In the genomic region with DNA sequence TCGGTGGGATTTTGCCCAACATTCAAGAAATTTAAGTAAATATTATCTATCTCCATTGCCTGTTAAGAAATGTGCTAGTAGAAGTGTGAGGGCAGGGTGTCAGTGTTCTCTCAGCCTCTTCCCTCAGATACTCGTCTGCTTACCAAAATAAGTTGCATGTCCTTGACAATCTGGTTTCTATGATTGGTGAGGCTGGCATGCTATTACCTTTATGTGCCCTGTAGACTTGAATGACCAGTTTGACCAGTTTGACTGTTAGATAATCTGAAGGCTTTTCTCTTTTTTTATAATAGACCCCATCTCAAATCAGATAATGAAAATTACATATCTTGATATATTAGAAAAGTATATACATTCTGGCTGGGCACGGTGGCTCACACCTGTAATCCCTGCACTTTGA, we compare ENCODE assay signal across 21 cellular contexts. TPM values are rescaled to one million over a fixed set of nuclear protein-coding genes. Genes with fewer than 3 reads are reported as not detected.
DNase-seq lines count a peak whose midpoint lies in the region; ATAC-seq, FAIRE-seq and TF ChIP-seq lines count a peak whose summit lies in the region.
"Had no signal": no experiment of that assay in that cellular context is flagged by ENCODE, and none has a peak within 500 bp of the region (broad histone marks: within the 10 kb centered on the region; RNA-seq: fewer than 3 reads in every experiment).

No MANE protein-coding gene starts in this region.

- TF ChIP-seq CTCF in mammary epithelial cell (conservative IDR thresholded peaks at IDR 0.05 in 1 of 2, IDR thresholded peaks at IDR 0.05 in 1 of 2; ENCODE audit: extremely low read depth in 1 of 2, insufficient read depth in 1 of 2, low read depth in 1 of 2, low read length in 2 of 2) (no peak), MCF 10A (IDR thresholded peaks at IDR 0.05; ENCODE audit: unreplicated experiment) (no peak), bronchial epithelial cell (IDR thresholded peaks at IDR 0.05; ENCODE audit: insufficient read depth, low read length, severe bottlenecking) (no peak)

- H3K9ac ChIP-seq in mammary epithelial cell (ENCODE audit: insufficient read depth, low read length): no peak overlapping the region

- no peak for FAIRE-seq in bronchial epithelial cell (lab: Jason Lieb, UNC)
- FAIRE-seq: GM12891 had no signal

- peak; percentile 28 for DNase-seq in mammary epithelial cell
- DNase-seq in MCF 10A (ENCODE audit: unreplicated experiment): no peak
- peak; percentile 58 for DNase-seq in NCI-H510A (lab: John Stamatoyannopoulos, UW)
- peak; percentile 46 for DNase-seq in bronchial epithelial cell (ENCODE audit: low read depth)
- DNase-seq in NCI-H146 (lab: John Stamatoyannopoulos, UW): no peak
- DNase-seq in CD1c-positive myeloid dendritic cell (ENCODE audit: extremely low spot score): no peak
- DNase-seq: AML-193, COR-L47, DMS153, EL, HCEC 1CT, NCI-H1105, NCI-H1694, NCI-H446, NCI-H82, T-helper 17 cell had no signal

- H3K27ac Mint-ChIP-seq in MCF 10A (ENCODE audit: low read depth, unreplicated experiment): no peak overlapping the region
- H3K27ac Mint-ChIP-seq: GM23338, T-helper 17 cell had no signal

- CTCF ChIA-PET in mammary epithelial cell (lab: Charles Lee; ENCODE audit: low non-redundant PET) (no interaction called here), MCF 10A (lab: Yijun Ruan, JAX) (no interaction called here)

- no peaks in the 10 kb centered on the region for H3K9me3 Mint-ChIP-seq in MCF 10A (ENCODE audit: unreplicated experiment)
- H3K9me3 Mint-ChIP-seq: GM23338 had no signal

- intact Hi-C loops in mammary epithelial cell (cut with micrococcal nuclease): no loop called here
- intact Hi-C loops in MCF 10A (cut with micrococcal nuclease): no loop called here

- H3K27me3 ChIP-seq in mammary epithelial cell (ENCODE audit: insufficient read depth, low read length) (no peaks in the 10 kb centered on the region), bronchial epithelial cell (ENCODE audit: control insufficient read depth, insufficient read depth, low read length) (no peaks in the 10 kb centered on the region)

- no peak for ATAC-seq in GM19395 (IDR thresholded peaks at IDR 0.05; ENCODE audit: unreplicated experiment)
- ATAC-seq: GM23338, T-helper 17 cell had no signal

- H3K4me1 Mint-ChIP-seq in MCF 10A (ENCODE audit: insufficient read depth, unreplicated experiment): no peaks in the 10 kb centered on the region
- H3K4me1 Mint-ChIP-seq: GM23338 had no signal

- no peak overlapping the region for H3K4me3 Mint-ChIP-seq in MCF 10A (ENCODE audit: unreplicated experiment)
- H3K4me3 Mint-ChIP-seq: GM23338, T-helper 17 cell had no signal

- no peaks in the 10 kb centered on the region for H3K27me3 Mint-ChIP-seq in MCF 10A (ENCODE audit: insufficient read depth, unreplicated experiment)
- H3K27me3 Mint-ChIP-seq: T-helper 17 cell had no signal

- dilution Hi-C loops in mammary epithelial cell (cut with HindIII; ENCODE audit: low sequenced_read_pairs): no loop called here

- H2AFZ ChIP-seq in mammary epithelial cell (ENCODE audit: low read depth, low read length): no peak overlapping the region
- H2AFZ ChIP-seq: GM23338 had no signal

- no peak overlapping the region for H3K4me3 ChIP-seq in mammary epithelial cell (replicated peaks in 1 of 3; ENCODE audit: insufficient read depth in 1 of 3, low read depth in 2 of 3, low read length in 3 of 3)
- no peak overlapping the region for H3K4me3 ChIP-seq in bronchial epithelial cell (ENCODE audit: low read depth, low read length)
- H3K4me3 ChIP-seq: GM23338 had no signal

- no peaks in the 10 kb centered on the region for H4K20me1 ChIP-seq in mammary epithelial cell (ENCODE audit: insufficient read depth, low read length)

- no peaks in the 10 kb centered on the region for H3K36me3 ChIP-seq in mammary epithelial cell (ENCODE audit: insufficient read depth, low read length)
- H3K36me3 ChIP-seq in bronchial epithelial cell (ENCODE audit: control insufficient read depth, insufficient read depth, low read length): peaks cover 2% of the 10 kb centered on the region

- BruUV-seq in mammary epithelial cell (replicated peaks; lab: Mats Ljungman, UMichigan): no TSS peak
- BruUV-seq in MCF 10A (replicated peaks; lab: Mats Ljungman, UMichigan): no TSS peak

- H3K4me2 ChIP-seq in mammary epithelial cell (ENCODE audit: insufficient read depth, low read depth, low read length): no peak overlapping the region
- H3K4me2 ChIP-seq: GM23338 had no signal

- no peaks in the 10 kb centered on the region for H3K9me3 ChIP-seq in mammary epithelial cell (replicated peaks; ENCODE audit: insufficient read depth, low read length)

- peaks cover 49% of the 10 kb centered on the region for H3K36me3 Mint-ChIP-seq in MCF 10A (ENCODE audit: insufficient read depth, unreplicated experiment)

- no peak overlapping the region for H3K27ac ChIP-seq in mammary epithelial cell (ENCODE audit: insufficient read depth, low read depth, low read length)
- H3K27ac ChIP-seq: C4-2B had no signal

- 85% methylated on average over 3 of the region's 3 CpGs for WGBS in mammary epithelial cell (ENCODE audit: low coverage, missing lambda C conversion rate)

- H3K79me2 ChIP-seq in mammary epithelial cell (ENCODE audit: insufficient read depth, low read length): no peaks in the 10 kb centered on the region

- H3K4me1 ChIP-seq in mammary epithelial cell (ENCODE audit: insufficient read depth, low read length): no peaks in the 10 kb centered on the region

- POLR2A ChIA-PET in MCF 10A (lab: Yijun Ruan, JAX): no interaction called here

- in situ Hi-C loops in mammary epithelial cell (cut with MboI; ENCODE audit: low sequenced_read_pairs in 2 of 2): no loop called here

RNA-seq across cellular contexts. Expression of a gene that starts 0.3 kb away (rescaled TPM):
- not detected for total RNA-seq in mammary epithelial cell
- 0.09 TPM for polyA plus RNA-seq in mammary epithelial cell
- polyA minus RNA-seq in mammary epithelial cell: not detected
- 0.91 and 1.9 TPM in 2 replicates for total RNA-seq in MCF 10A (2022)
- total RNA-seq in bronchial epithelial cell: under 0.01 and 0.26 TPM in 2 replicates
- total RNA-seq: GM23338, SK-MEL-5 had no signal

Comparison
In these comparisons a context has a peak if more than half of its experiments do, and no peak if none do; other contexts are left out.
1. DNase-seq: peak in mammary epithelial cell (single experiment), NCI-H510A (single experiment) and bronchial epithelial cell (single experiment); none in MCF 10A (single experiment), NCI-H146 (single experiment) and CD1c-positive myeloid dendritic cell (single experiment).